In the genomic region with DNA sequence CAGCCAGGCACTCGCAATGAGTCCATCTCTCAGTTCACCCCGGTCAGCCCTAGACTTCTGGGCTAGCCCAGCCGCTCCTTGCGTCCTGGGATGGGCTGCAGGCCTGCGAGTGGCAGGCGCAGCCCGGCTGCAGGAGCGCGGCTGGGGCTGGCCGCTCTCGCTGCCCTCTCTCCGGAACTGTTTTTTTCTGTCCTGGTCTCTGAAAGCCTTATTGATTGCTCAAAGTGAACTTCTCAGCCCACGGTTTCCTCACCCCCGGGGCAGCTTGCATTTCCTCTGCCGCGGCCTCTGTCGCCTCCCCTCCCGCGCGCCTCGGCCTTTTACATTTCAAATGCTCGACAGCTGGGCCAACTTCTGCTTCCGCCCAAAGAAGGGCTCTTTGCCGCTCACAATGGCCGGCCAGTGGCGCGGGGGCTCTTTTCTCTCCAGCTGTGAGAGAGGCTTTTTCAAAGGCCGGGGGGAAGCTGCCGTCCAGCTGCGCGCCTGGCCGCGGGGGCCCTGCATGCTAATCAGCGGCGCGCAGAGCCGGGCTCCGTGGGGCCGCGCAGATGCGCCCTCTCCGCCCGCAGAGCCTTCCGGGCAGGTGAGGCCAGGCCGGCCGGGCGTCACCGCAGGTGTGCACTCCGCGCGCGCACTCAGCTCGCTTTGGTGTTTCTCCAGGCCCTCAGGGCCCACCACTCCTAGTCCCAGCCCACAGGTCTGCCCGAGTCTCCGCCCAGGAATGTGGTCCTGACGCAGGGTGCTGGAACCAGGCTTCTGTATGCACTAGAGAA, we compare ENCODE assay signal across 8 cellular contexts.
DNase-seq lines count a peak whose midpoint lies in the region; ATAC-seq and TF ChIP-seq lines count a peak whose summit lies in the region.

No MANE protein-coding gene starts in this region.

- ATAC-seq in HG03095 (IDR thresholded peaks at IDR 0.05; ENCODE audit: unreplicated experiment) (peak; percentile 56), HG03457 (IDR thresholded peaks at IDR 0.05; ENCODE audit: unreplicated experiment) (no peak)
- peak; percentile 56 for ATAC-seq in activated CD8-positive, alpha-beta T cell treated with anti-CD3 and anti-CD28 coated beads for 36 hours

- H3K4me2 ChIP-seq in osteoblast (ENCODE audit: insufficient read depth, low read length): no peak overlapping the region

- H2AFZ ChIP-seq in osteoblast (ENCODE audit: low read length): no peak overlapping the region

- peak; percentile 59 for DNase-seq in DMS79 treated with DMSO at 0.1 percent for 48 hours (lab: John Stamatoyannopoulos, UW)
- DNase-seq in activated CD8-positive, alpha-beta T cell treated with anti-CD3 and anti-CD28 coated beads for 36 hours: peak; percentile 87
- DNase-seq in globus pallidus (ENCODE audit: low spot score): peak; percentile 28
- peak; percentile 61 for DNase-seq in osteoblast (ENCODE audit: insufficient read length, low spot score, missing footprints)
- DNase-seq in NCI-H2081 treated with DMSO at 0.1 percent for 48 hours (lab: John Stamatoyannopoulos, UW): no peak
- DNase-seq in NCI-H1105 treated with DMSO at 0.1 percent for 48 hours (lab: John Stamatoyannopoulos, UW): no peak

- no peak for TF ChIP-seq CTCF in activated CD8-positive, alpha-beta T cell treated with anti-CD3 and anti-CD28 coated beads for 36 hours (IDR thresholded peaks at IDR 0.05)
- TF ChIP-seq CTCF in osteoblast (IDR thresholded peaks at IDR 0.05; ENCODE audit: extremely low read depth, low read depth, low read length): no peak

- no peaks in the 10 kb centered on the region for H3K9me3 ChIP-seq in osteoblast (ENCODE audit: low read depth, low read length)

- no peaks in the 10 kb centered on the region for H3K79me2 ChIP-seq in osteoblast (ENCODE audit: insufficient read depth, low read length)

- H3K27ac Mint-ChIP-seq in activated CD8-positive, alpha-beta T cell treated with anti-CD3 and anti-CD28 coated beads for 36 hours: peak overlapping the region; percentile 99

- no peaks in the 10 kb centered on the region for H3K27me3 Mint-ChIP-seq in activated CD8-positive, alpha-beta T cell treated with anti-CD3 and anti-CD28 coated beads for 36 hours

- peak overlapping the region; percentile 88 for H3K4me3 Mint-ChIP-seq in activated CD8-positive, alpha-beta T cell treated with anti-CD3 and anti-CD28 coated beads for 36 hours

- peaks cover 49% of the 10 kb centered on the region for H3K36me3 Mint-ChIP-seq in activated CD8-positive, alpha-beta T cell treated with anti-CD3 and anti-CD28 coated beads for 36 hours (ENCODE audit: low read depth)

- H3K27ac ChIP-seq in osteoblast (ENCODE audit: low read depth, low read length): no peak overlapping the region

- peak overlapping the region; percentile 26 for H3K4me3 ChIP-seq in osteoblast (ENCODE audit: insufficient read depth, low read length)

- H3K36me3 ChIP-seq in osteoblast (ENCODE audit: insufficient read depth, low read length): no peaks in the 10 kb centered on the region

- peaks cover 7% of the 10 kb centered on the region for H3K27me3 ChIP-seq in osteoblast (ENCODE audit: insufficient read depth, low read length)

- H4K20me1 ChIP-seq in osteoblast (ENCODE audit: insufficient read depth, low read length): no peaks in the 10 kb centered on the region

- H3K4me1 ChIP-seq in osteoblast (ENCODE audit: insufficient read depth, low read length): no peaks in the 10 kb centered on the region

- peaks cover 26% of the 10 kb centered on the region for H3K9me3 Mint-ChIP-seq in activated CD8-positive, alpha-beta T cell treated with anti-CD3 and anti-CD28 coated beads for 36 hours

- POLR2A ChIA-PET in activated CD8-positive, alpha-beta T cell treated with anti-CD3 and anti-CD28 coated beads for 36 hours (lab: Charles Lee): interaction anchor here (0.7 to 5.1 kb wide), 13 partner anchors 10 to 1254 kb away, joined by 3 to 70 read pairs (median 6); no protein-coding TSS in a partner anchor

- CTCF ChIA-PET in activated CD8-positive, alpha-beta T cell treated with anti-CD3 and anti-CD28 coated beads for 36 hours (lab: Charles Lee): interaction anchor here (1.0 to 1.2 kb wide), 2 partner anchors 137 to 294 kb away, joined by 3 to 4 read pairs; no protein-coding TSS in a partner anchor

- intact Hi-C loops in activated CD8-positive, alpha-beta T cell treated with anti-CD3 and anti-CD28 coated beads for 36 hours (cut with micrococcal nuclease): loop anchor here (2.0 to 10.0 kb wide), 2 partner anchors 94 to 136 kb away; no protein-coding TSS in a partner anchor

- H3K4me1 Mint-ChIP-seq in activated CD8-positive, alpha-beta T cell treated with anti-CD3 and anti-CD28 coated beads for 36 hours (ENCODE audit: low read depth): peaks cover 69% of the 10 kb centered on the region

Comparison
In these comparisons a context has a peak if more than half of its experiments do, and no peak if none do; other contexts are left out.
1. DNase-seq: peak in DMS79 treated with DMSO at 0.1 percent for 48 hours (single experiment), activated CD8-positive, alpha-beta T cell treated with anti-CD3 and anti-CD28 coated beads for 36 hours (single experiment), globus pallidus (single experiment) and osteoblast (single experiment); none in NCI-H2081 treated with DMSO at 0.1 percent for 48 hours (single experiment) and NCI-H1105 treated with DMSO at 0.1 percent for 48 hours (single experiment).